ENCODE assay signal across 8 cellular contexts in genomic region chr6:145814501-145815350, GRCh38. TPM values are rescaled to one million over a fixed set of nuclear protein-coding genes. Genes with fewer than 3 reads are reported as not detected.
DNase-seq lines count a peak whose midpoint lies in the region; ATAC-seq, FAIRE-seq and TF ChIP-seq lines count a peak whose summit lies in the region.

Gene FBXO30 (minus strand): TSS chr6:145814795. CDS start chr6:145806405, 8,390 bp downstream.

- H3K23ac ChIP-seq in H1 (ENCODE audit: insufficient read length) (no peak within 1 kb of the TSS), mesendoderm (ENCODE audit: low read length) (peak within 1 kb of the TSS; percentile 90)

- H3K4ac ChIP-seq in H1 (replicated peaks; ENCODE audit: insufficient read length, low read depth, low read length) (peak within 1 kb of the TSS; percentile 87), mesendoderm (ENCODE audit: low read depth, low read length) (peak within 1 kb of the TSS; percentile 56)

- H3K4me1 ChIP-seq in CD8-positive, alpha-beta memory T cell (ENCODE audit: insufficient read depth, low read length), result peaks cover 20% of the 10 kb centered on the region
- peaks cover 0 to 7% (median 3%) of the 10 kb centered on the region in 4 experiments; a peak in 4 of 7 replicates for H3K4me1 ChIP-seq in H1 (replicated peaks in 1 of 4; ENCODE audit: control insufficient read depth in 3 of 4, insufficient read depth in 4 of 4, low read length in 3 of 4)
- H3K4me1 ChIP-seq in mesendoderm (ENCODE audit: control insufficient read depth, low read depth, low read length), result no peaks in the 10 kb centered on the region

- H4K91ac ChIP-seq in H1 (replicated peaks; ENCODE audit: insufficient read length, low read length), result peak within 1 kb of the TSS; percentile 89

- TF ChIP-seq CTCF in H1 (IDR thresholded peaks at IDR 0.05; ENCODE audit: control extremely low read depth in 1 of 3, insufficient read depth in 1 of 3, low read depth in 1 of 3, low read length in 3 of 3), result no peak

- no peaks in the 10 kb centered on the region for H3K9me3 ChIP-seq in CD8-positive, alpha-beta memory T cell (ENCODE audit: low read length)
- H3K9me3 ChIP-seq in H1 (ENCODE audit: insufficient read depth in 2 of 2, low read depth in 1 of 2, low read length in 1 of 2), result no peaks in the 10 kb centered on the region

- H3K27ac Mint-ChIP-seq in CD8-positive, alpha-beta memory T cell, result peak within 1 kb of the TSS; percentile 91 to 98 (median 94)

- no peaks in the 10 kb centered on the region for H3K27me3 Mint-ChIP-seq in CD8-positive, alpha-beta memory T cell

- H2BK5ac ChIP-seq in H1 (ENCODE audit: low read depth, low read length), result peak within 1 kb of the TSS; percentile 93
- peak within 1 kb of the TSS; percentile 80 for H2BK5ac ChIP-seq in mesendoderm (ENCODE audit: low read length)

- H2BK15ac ChIP-seq in H1 (ENCODE audit: low read length) (no peak within 1 kb of the TSS), mesendoderm (replicated peaks; ENCODE audit: low read depth) (no peak within 1 kb of the TSS)

- no peaks in the 10 kb centered on the region for H3K27me3 ChIP-seq in CD8-positive, alpha-beta memory T cell (ENCODE audit: insufficient read depth, low read length, poor library complexity, severe bottlenecking)
- no peaks in the 10 kb centered on the region for H3K27me3 ChIP-seq in H1 (replicated peaks in 1 of 4; ENCODE audit: control insufficient read depth in 3 of 4, extremely low read depth in 1 of 4, insufficient read depth in 3 of 4, low read length in 3 of 4)
- no peaks in the 10 kb centered on the region for H3K27me3 ChIP-seq in mesendoderm (ENCODE audit: insufficient read depth, low read length, poor library complexity)

- H3K36me3 Mint-ChIP-seq in CD8-positive, alpha-beta memory T cell, result peaks cover 0 to 9% (median 2%) of the 10 kb centered on the region in 3 donors

- H3K18ac ChIP-seq in H1 (ENCODE audit: extremely low read depth, low read length), result peak within 1 kb of the TSS; percentile 89
- peak within 1 kb of the TSS; percentile 83 for H3K18ac ChIP-seq in mesendoderm (ENCODE audit: low read length)

- peak within 1 kb of the TSS; percentile 87 for H3K27ac ChIP-seq in CD8-positive, alpha-beta memory T cell (ENCODE audit: low read depth, low read length)
- H3K27ac ChIP-seq in H1 (ENCODE audit: low read depth, low read length) (peak within 1 kb of the TSS; percentile 90), mesendoderm (ENCODE audit: low read depth, low read length) (peak within 1 kb of the TSS; percentile 92)

- 1% methylated on average over 48 of the region's 91 CpGs; no CpG with 5 or more reads in 1 of the 2 experiments for WGBS in H1 (ENCODE audit: extremely low coverage in 1 of 2, insufficient coverage in 1 of 2, insufficient read length in 1 of 2, insufficient replicate concordance in 2 of 2, low coverage in 1 of 2, low lambda C conversion rate in 2 of 2, missing lambda C conversion rate in 1 of 2), 2 experiments
- WGBS in mesendoderm (ENCODE audit: extremely low coverage, insufficient coverage, low lambda C conversion rate), result no CpG with 5 or more reads among the region's 91 CpGs

- no peak within 1 kb of the TSS for H2BK120ac ChIP-seq in H1 (replicated peaks; ENCODE audit: low read depth, low read length)
- no peak within 1 kb of the TSS for H2BK120ac ChIP-seq in mesendoderm (ENCODE audit: low read depth, low read length)

- peak within 1 kb of the TSS; percentile 93 to 100 (median 95) for H3K4me3 Mint-ChIP-seq in CD8-positive, alpha-beta memory T cell

- CTCF ChIA-PET in CD8-positive, alpha-beta memory T cell (lab: Charles Lee), result interaction anchor here (1.3 to 1.6 kb wide), 6 partner anchors 15 to 150 kb away, joined by 3 to 5 read pairs (median 4); partner anchors contain the start of gene SHPRH
- CTCF ChIA-PET in H1 (lab: Charles Lee; ENCODE audit: partially characterized antibody), result no interaction called here

- H4K8ac ChIP-seq in H1 (ENCODE audit: extremely low read depth, insufficient read depth, low read length), result peak within 1 kb of the TSS; percentile 97
- H4K8ac ChIP-seq in mesendoderm (ENCODE audit: low read depth, low read length), result no peak within 1 kb of the TSS

- H3K79me1 ChIP-seq in H1 (ENCODE audit: low read depth, low read length) (no peaks in the 10 kb centered on the region), mesendoderm (ENCODE audit: low read length) (no peaks in the 10 kb centered on the region)

- H3K4me1 Mint-ChIP-seq in CD8-positive, alpha-beta memory T cell, result peaks cover 35 to 73% (median 69%) of the 10 kb centered on the region in 3 donors

- POLR2A ChIA-PET in CD8-positive, alpha-beta memory T cell (lab: Charles Lee), result interaction anchor here (0.6 to 2.4 kb wide), 5 partner anchors 12 to 150 kb away, joined by 3 to 32 read pairs (median 7); partner anchors contain the start of genes EPM2A and SHPRH
- POLR2A ChIA-PET in H1 (lab: Charles Lee; ENCODE audit: partially characterized antibody), result interaction anchor here (0.6 to 2.9 kb wide), 13 partner anchors 9 to 150 kb away, joined by 3 to 44 read pairs (median 7); partner anchors contain the start of genes EPM2A and SHPRH

- no peak within 1 kb of the TSS for H2BK20ac ChIP-seq in H1 (ENCODE audit: low read length)

- peaks cover 5% of the 10 kb centered on the region for H3K23me2 ChIP-seq in H1 (ENCODE audit: low read depth, low read length)

- peak; percentile 51 to 72 for TF ChIP-seq POLR2A in H1 (IDR thresholded peaks at IDR 0.05; ENCODE audit: control extremely low read depth in 1 of 2, low read depth in 2 of 2, low read length in 2 of 2)

- peaks cover 3 to 10% of the 10 kb centered on the region in 2 experiments for H4K20me1 ChIP-seq in H1 (replicated peaks in 1 of 2; ENCODE audit: control insufficient read depth in 1 of 2, insufficient read depth in 2 of 2, low read length in 2 of 2)

- peak within 1 kb of the TSS; percentile 94 for H2AFZ ChIP-seq in H1 (ENCODE audit: low read length)

- peak within 1 kb of the TSS; percentile 87 to 97 (median 94) for H3K9ac ChIP-seq in H1 (replicated peaks in 1 of 4; ENCODE audit: extremely low read depth in 1 of 4, low read depth in 3 of 4, low read length in 3 of 4)
- peak within 1 kb of the TSS; percentile 93 for H3K9ac ChIP-seq in mesendoderm (ENCODE audit: low read length)

- H3K79me2 ChIP-seq in H1 (ENCODE audit: control insufficient read depth in 1 of 2, insufficient read depth in 2 of 2, low read length in 2 of 2), result peaks cover 7 to 48% of the 10 kb centered on the region in 2 experiments
- H3K79me2 ChIP-seq in mesendoderm (ENCODE audit: control insufficient read depth, insufficient read depth, low read length), result peaks cover 18% of the 10 kb centered on the region

- no peaks in the 10 kb centered on the region for H3K36me3 ChIP-seq in CD8-positive, alpha-beta memory T cell (ENCODE audit: insufficient read depth, low read length)
- H3K36me3 ChIP-seq in H1 (ENCODE audit: control insufficient read depth in 2 of 4, insufficient read depth in 4 of 4, low read length in 3 of 4) (no peaks in the 10 kb centered on the region), mesendoderm (ENCODE audit: control insufficient read depth, insufficient read depth, low read length) (no peaks in the 10 kb centered on the region)

- ATAC-seq in GM19455 (IDR thresholded peaks at IDR 0.05; ENCODE audit: unreplicated experiment), result peak; percentile 80

- FAIRE-seq in H1 (lab: Jason Lieb, UNC), result no peak

- peak; percentile 78 to 90 (median 86) for DNase-seq in CD8-positive, alpha-beta memory T cell
- DNase-seq in HK-2 (ENCODE audit: unreplicated experiment) (peak; percentile 93), NCI-H82 treated with DMSO at 0.1 percent for 48 hours (lab: John Stamatoyannopoulos, UW; ENCODE audit: unreplicated experiment) (peak; percentile 59), H1 (ENCODE audit: low read depth in 1 of 2, low spot score in 2 of 2) (peak; percentile 79 to 92), mesendoderm (peak; percentile 96)
- peak; percentile 68 to 81 for DNase-seq in activated CD8-positive, alpha-beta memory T cell treated with anti-CD3 and anti-CD28 coated beads for 4 hours (ENCODE audit: low read depth in 2 of 2)
- DNase-seq in stimulated activated CD8-positive, alpha-beta memory T cell treated with anti-CD3 and anti-CD28 coated beads, Interleukin-15, amount 100 ng/mL, for 1 hour (ENCODE audit: low read depth), result peak; percentile 66

- H3K56ac ChIP-seq in H1 (replicated peaks; ENCODE audit: insufficient read length, low read depth, low read length), result peak within 1 kb of the TSS; percentile 80
- H3K56ac ChIP-seq in mesendoderm (ENCODE audit: low read length), result peak within 1 kb of the TSS; percentile 98

- TF ChIP-seq RAD21 in H1 (IDR thresholded peaks at IDR 0.05 in 1 of 2, conservative IDR thresholded peaks at IDR 0.05 in 1 of 2; ENCODE audit: low read depth in 2 of 2, low read length in 2 of 2), result no peak

- no peak within 1 kb of the TSS for H3K14ac ChIP-seq in H1 (ENCODE audit: insufficient read length)

- no peaks in the 10 kb centered on the region for H3K9me3 Mint-ChIP-seq in CD8-positive, alpha-beta memory T cell

- H2AK5ac ChIP-seq in H1 (ENCODE audit: low read depth, low read length), result peak within 1 kb of the TSS; percentile 3; the same call in 1 of the 2 replicates
- H2AK5ac ChIP-seq in mesendoderm (ENCODE audit: low read length), result no peak within 1 kb of the TSS

- H3K4me3 ChIP-seq in CD8-positive, alpha-beta memory T cell (ENCODE audit: low read length), result peak within 1 kb of the TSS; percentile 92
- peak within 1 kb of the TSS; percentile 56 to 96 (median 88) for H3K4me3 ChIP-seq in H1 (ENCODE audit: extremely low read depth in 1 of 4, insufficient read depth in 2 of 4, low read depth in 3 of 4, low read length in 4 of 4)
- peak within 1 kb of the TSS; percentile 75 for H3K4me3 ChIP-seq in mesendoderm (ENCODE audit: low read length)

- H3K4me2 ChIP-seq in H1 (ENCODE audit: insufficient read depth in 1 of 2, low read depth in 2 of 2, low read length in 2 of 2) (peak within 1 kb of the TSS; percentile 84 to 86), mesendoderm (ENCODE audit: low read length) (peak within 1 kb of the TSS; percentile 82)

- peak within 1 kb of the TSS; percentile 81 for H2BK12ac ChIP-seq in H1 (ENCODE audit: low read depth, low read length)

- peak within 1 kb of the TSS; percentile 76 for H4K5ac ChIP-seq in H1 (ENCODE audit: insufficient read length, low read depth, low read length)
- H4K5ac ChIP-seq in mesendoderm (ENCODE audit: low read length), result no peak within 1 kb of the TSS

- no peak for TF ChIP-seq EP300 in H1 (IDR thresholded peaks at IDR 0.05; ENCODE audit: borderline replicate concordance in 1 of 2, low read depth in 2 of 2, low read length in 2 of 2)

RNA-seq across cellular contexts. Expression of gene FBXO30, which starts in this region (rescaled TPM):
- total RNA-seq in CD8-positive, alpha-beta memory T cell, result 1 to 10 TPM; 7.9 to 8.4 TPM
- polyA plus RNA-seq in CD8-positive, alpha-beta memory T cell, result 1.5 TPM
- total RNA-seq in H1 (2021; fragmentation: NEBNext Ultra II Directional; extraction: Animal tissue kit (Norgen Biotek cat#: 25700)), result 18.3 and 18.8 TPM in 2 replicates
- polyA plus RNA-seq in H1 (2011; rRNA removed), result 2.5 and 3.9 TPM in 2 replicates
- 5.1 TPM for polyA plus RNA-seq in H1 (2011; cell fraction: cytosol; rRNA removed)
- polyA plus RNA-seq in H1 (2011; cell fraction: nucleus; rRNA removed), result 1.4 TPM
- 6.4 to 10.3 TPM (median 7.7 TPM) in 4 replicates for polyA plus RNA-seq in H1 (2012, experiment 1 of 2)
- polyA plus RNA-seq in H1 (2012, experiment 2 of 2), result 0.73 TPM
- 6.5 TPM for polyA plus RNA-seq in H1 (2013, experiment 1 of 2)
- 5.9 TPM for polyA plus RNA-seq in H1 (2013, experiment 2 of 2)
- 15.5 and 18.2 TPM in 2 replicates for polyA minus RNA-seq in H1 (2011; rRNA and poly(A)+ RNA removed)
- 7.9 TPM for polyA minus RNA-seq in H1 (2011; cell fraction: cytosol; rRNA and poly(A)+ RNA removed)
- polyA minus RNA-seq in H1 (2011; cell fraction: nucleus; rRNA and poly(A)+ RNA removed), result 17.4 TPM
- 8.4 TPM for polyA plus RNA-seq in mesendoderm (2013, experiment 1 of 2)
- polyA plus RNA-seq in mesendoderm (2013, experiment 2 of 2), result 8.3 TPM

Comparison
In these comparisons a context has a peak if more than half of its experiments do, and no peak if none do; other contexts are left out.
1. Peak in every context shown above with its lines: DNase-seq, ATAC-seq, H3K4me3 ChIP-seq and H3K27ac ChIP-seq.